In genomic region chr4:106691749-106692148, GRCh38 we compare ENCODE assay signal across 17 cellular contexts.
DNase-seq lines count a peak whose midpoint lies in the region; TF ChIP-seq lines count a peak whose summit lies in the region.
"Had no signal": no experiment of that assay in that cellular context is flagged by ENCODE, and none has a peak within 500 bp of the region (broad histone marks: within the 10 kb centered on the region; RNA-seq: fewer than 3 reads in every experiment).

No MANE protein-coding gene starts in this region.

- no peak overlapping the region for H3K27ac Mint-ChIP-seq in osteocyte (ENCODE audit: unreplicated experiment)
- H3K27ac Mint-ChIP-seq: effector memory CD8-positive, alpha-beta T cell; naive thymus-derived CD8-positive, alpha-beta T cell; stimulated activated naive B cell treated with anti-CD40 and anti-IgM and Interleukin-4, amounts not matched to agents 10 μg/mL and 1 μg/mL and 100 μg/mL, for 72 hours had no signal

- H3K9me3 Mint-ChIP-seq in osteocyte (ENCODE audit: unreplicated experiment), result peaks cover 7% of the 10 kb centered on the region

- H3K4me3 ChIP-seq in epithelial cell of proximal tubule (ENCODE audit: low read depth, low read length), result no peak overlapping the region

- peak; percentile 29 for TF ChIP-seq CTCF in epithelial cell of proximal tubule (conservative IDR thresholded peaks at IDR 0.05; ENCODE audit: low read depth, low read length)
- peak; percentile 59 for TF ChIP-seq CTCF in osteocyte (IDR thresholded peaks at IDR 0.05)

- peaks cover 18% of the 10 kb centered on the region for H3K4me1 Mint-ChIP-seq in osteocyte (ENCODE audit: unreplicated experiment)
- H3K4me1 Mint-ChIP-seq: naive thymus-derived CD8-positive, alpha-beta T cell; stimulated activated naive B cell treated with anti-CD40 and anti-IgM and Interleukin-4, amounts not matched to agents 10 μg/mL and 1 μg/mL and 100 μg/mL, for 72 hours had no signal

- peaks cover 2% of the 10 kb centered on the region for H3K27me3 Mint-ChIP-seq in osteocyte (ENCODE audit: unreplicated experiment)
- H3K27me3 Mint-ChIP-seq: effector memory CD8-positive, alpha-beta T cell; stimulated activated naive B cell treated with anti-CD40 and anti-IgM and Interleukin-4, amounts not matched to agents 10 μg/mL and 1 μg/mL and 100 μg/mL, for 72 hours had no signal

- no peak overlapping the region for H3K4me3 Mint-ChIP-seq in osteocyte (ENCODE audit: unreplicated experiment)
- H3K4me3 Mint-ChIP-seq: effector memory CD8-positive, alpha-beta T cell; naive thymus-derived CD8-positive, alpha-beta T cell; stimulated activated naive B cell treated with anti-CD40 and anti-IgM and Interleukin-4, amounts not matched to agents 10 μg/mL and 1 μg/mL and 100 μg/mL, for 72 hours had no signal

- H3K36me3 Mint-ChIP-seq in osteocyte (ENCODE audit: unreplicated experiment), result peaks cover 2% of the 10 kb centered on the region
- H3K36me3 Mint-ChIP-seq: stimulated activated naive B cell treated with anti-CD40 and anti-IgM and Interleukin-4, amounts not matched to agents 10 μg/mL and 1 μg/mL and 100 μg/mL, for 72 hours had no signal

- DNase-seq in ELR (ENCODE audit: low read depth) (peak; percentile 25), OCI-M1 (lab: John Stamatoyannopoulos, UW) (peak; percentile 33), epithelial cell of proximal tubule (ENCODE audit: low read depth) (no peak), osteocyte (ENCODE audit: extremely low spot score, unreplicated experiment) (no peak), NCI-H1048 (lab: John Stamatoyannopoulos, UW) (no peak), COR-L47 (lab: John Stamatoyannopoulos, UW) (no peak), SIG-M5 treated with dmso at 0.1 percent for 504 hours (lab: John Stamatoyannopoulos, UW; ENCODE audit: unreplicated experiment) (no peak)
- DNase-seq: activated effector memory CD4-positive, alpha-beta T cell treated with anti-CD3 and anti-CD28 coated beads, Interleukin-2, amount 50 U/mL, for 16 hours; effector memory CD8-positive, alpha-beta T cell; head of caudate nucleus; naive thymus-derived CD8-positive, alpha-beta T cell; NCI-H2029 treated with DMSO at 0.1 percent for 48 hours; NCI-H82; retina; SHP77 treated with DMSO at 0.1 percent for 48 hours; stimulated activated CD4-positive, alpha-beta T cell treated with anti-CD3 and anti-CD28 coated beads, Interleukin-4, amount 100 ng/mL, for 4 hours; stimulated activated naive B cell treated with anti-CD40 and anti-IgM and Interleukin-4, amounts not matched to agents 10 μg/mL and 1 μg/mL and 100 μg/mL, for 72 hours had no signal

Comparison
In these comparisons a context has a peak if more than half of its experiments do, and no peak if none do; other contexts are left out.
1. DNase-seq: peak in ELR (single experiment) and OCI-M1 (single experiment); none in epithelial cell of proximal tubule (single experiment), osteocyte (single experiment), NCI-H1048 (single experiment), COR-L47 (single experiment) and SIG-M5 treated with dmso at 0.1 percent for 504 hours (single experiment).